In genomic region chr9:76884823-76885222, GRCh38 we compare ENCODE assay signal across 17 cellular contexts. TPM values are rescaled to one million over a fixed set of nuclear protein-coding genes. Genes with fewer than 3 reads are reported as not detected.
DNase-seq lines count a peak whose midpoint lies in the region; ATAC-seq, FAIRE-seq and TF ChIP-seq lines count a peak whose summit lies in the region.
"Had no signal": no experiment of that assay in that cellular context is flagged by ENCODE, and none has a peak within 500 bp of the region (broad histone marks: within the 10 kb centered on the region; RNA-seq: fewer than 3 reads in every experiment).

No MANE protein-coding gene starts in this region.

- H3K4me3 ChIP-seq in H1 (ENCODE audit: extremely low read depth in 1 of 4, insufficient read depth in 2 of 4, low read depth in 3 of 4, low read length in 4 of 4) (no peak overlapping the region), rectal smooth muscle tissue (ENCODE audit: low read length) (no peak overlapping the region)
- H3K4me3 ChIP-seq: BLaER1 treated with 17β-estradiol and CSF1 and Interleukin-3, amounts not matched to agents 10 nM and 100 nM had no signal

- no peaks in the 10 kb centered on the region for H3K27me3 Mint-ChIP-seq in activated T-helper 1 cell treated with anti-CD3 and anti-CD28 coated beads, Interleukin-12 subunit alpha, Interleukin-12 subunit beta, Interleukin-2, Interleukin-4 antibody, amounts not matched to agents 30 ng/mL and 10 ng/mL and 1 ng/mL, durations not matched to agents 14 hours and 24 hours and 36 hours (ENCODE audit: insufficient read depth)
- H3K27me3 Mint-ChIP-seq: CD4-positive, CD25-positive, alpha-beta regulatory T cell had no signal

- no peak for TF ChIP-seq RAD21 in H1 (IDR thresholded peaks at IDR 0.05 in 1 of 2, conservative IDR thresholded peaks at IDR 0.05 in 1 of 2; ENCODE audit: low read depth in 2 of 2, low read length in 2 of 2)

- peaks cover 0 to 10% (median 5%) of the 10 kb centered on the region in 4 experiments; a peak in 4 of 7 replicates for H3K4me1 ChIP-seq in H1 (replicated peaks in 1 of 4; ENCODE audit: control insufficient read depth in 3 of 4, insufficient read depth in 4 of 4, low read length in 3 of 4)
- H3K4me1 ChIP-seq in rectal smooth muscle tissue (ENCODE audit: control insufficient read depth, insufficient read depth, low read length), result peaks cover 22% of the 10 kb centered on the region

- H3K56ac ChIP-seq in H1 (replicated peaks; ENCODE audit: insufficient read length, low read depth, low read length), result no peak overlapping the region

- TF ChIP-seq EP300 in H1 (IDR thresholded peaks at IDR 0.05; ENCODE audit: borderline replicate concordance in 1 of 2, low read depth in 2 of 2, low read length in 2 of 2), result no peak

- no peaks in the 10 kb centered on the region for H3K79me2 ChIP-seq in H1 (ENCODE audit: control insufficient read depth in 1 of 2, insufficient read depth in 2 of 2, low read length in 2 of 2)

- no peaks in the 10 kb centered on the region for H3K23me2 ChIP-seq in H1 (ENCODE audit: low read depth, low read length)

- no peaks in the 10 kb centered on the region for H4K20me1 ChIP-seq in H1 (replicated peaks in 1 of 2; ENCODE audit: control insufficient read depth in 1 of 2, insufficient read depth in 2 of 2, low read length in 2 of 2)
- H4K20me1 ChIP-seq: BLaER1 treated with 17β-estradiol and CSF1 and Interleukin-3, amounts not matched to agents 10 nM and 100 nM had no signal

- H3K9me3 Mint-ChIP-seq in activated T-helper 1 cell treated with anti-CD3 and anti-CD28 coated beads, Interleukin-12 subunit alpha, Interleukin-12 subunit beta, Interleukin-2, Interleukin-4 antibody, amounts not matched to agents 30 ng/mL and 10 ng/mL and 1 ng/mL, durations not matched to agents 14 hours and 24 hours and 36 hours, result no peaks in the 10 kb centered on the region

- H3K23ac ChIP-seq in H1 (ENCODE audit: insufficient read length), result no peak overlapping the region

- no peak overlapping the region for H4K5ac ChIP-seq in H1 (ENCODE audit: insufficient read length, low read depth, low read length)

- H3K79me1 ChIP-seq in H1 (ENCODE audit: low read depth, low read length), result no peaks in the 10 kb centered on the region

- no peaks in the 10 kb centered on the region for H3K36me3 Mint-ChIP-seq in activated T-helper 1 cell treated with anti-CD3 and anti-CD28 coated beads, Interleukin-12 subunit alpha, Interleukin-12 subunit beta, Interleukin-2, Interleukin-4 antibody, amounts not matched to agents 30 ng/mL and 10 ng/mL and 1 ng/mL, durations not matched to agents 14 hours and 24 hours and 36 hours (ENCODE audit: low read depth)
- H3K36me3 Mint-ChIP-seq: CD4-positive, CD25-positive, alpha-beta regulatory T cell had no signal

- H4K8ac ChIP-seq in H1 (ENCODE audit: extremely low read depth, insufficient read depth, low read length), result no peak overlapping the region

- 92% methylated on average over 1 of the region's 1 CpG; no CpG with 5 or more reads in 1 of the 2 experiments for WGBS in H1 (ENCODE audit: extremely low coverage in 1 of 2, insufficient coverage in 1 of 2, insufficient read length in 1 of 2, insufficient replicate concordance in 2 of 2, low coverage in 1 of 2, low lambda C conversion rate in 2 of 2, missing lambda C conversion rate in 1 of 2), 2 experiments

- H2AK5ac ChIP-seq in H1 (ENCODE audit: low read depth, low read length), result no peak overlapping the region

- peak; percentile 42 for FAIRE-seq in GM19239 (lab: Jason Lieb, UNC)
- FAIRE-seq in H1 (lab: Jason Lieb, UNC), result no peak
- FAIRE-seq: GM18507, H54, HepG2, HTR-8/SVneo had no signal

- POLR2A ChIA-PET in H1 (lab: Charles Lee; ENCODE audit: partially characterized antibody), result no interaction called here

- no peak overlapping the region for H3K4me2 ChIP-seq in H1 (ENCODE audit: insufficient read depth in 1 of 2, low read depth in 2 of 2, low read length in 2 of 2)
- H3K4me2 ChIP-seq: BLaER1 treated with 17β-estradiol and CSF1 and Interleukin-3, amounts not matched to agents 10 nM and 100 nM had no signal

- H3K4me3 Mint-ChIP-seq in activated T-helper 1 cell treated with anti-CD3 and anti-CD28 coated beads, Interleukin-12 subunit alpha, Interleukin-12 subunit beta, Interleukin-2, Interleukin-4 antibody, amounts not matched to agents 30 ng/mL and 10 ng/mL and 1 ng/mL, durations not matched to agents 14 hours and 24 hours and 36 hours, result no peak overlapping the region
- H3K4me3 Mint-ChIP-seq: CD4-positive, CD25-positive, alpha-beta regulatory T cell had no signal

- H3K36me3 ChIP-seq in H1 (ENCODE audit: control insufficient read depth in 2 of 4, insufficient read depth in 4 of 4, low read length in 3 of 4) (no peaks in the 10 kb centered on the region), rectal smooth muscle tissue (ENCODE audit: control insufficient read depth, insufficient read depth, low read length) (no peaks in the 10 kb centered on the region)
- H3K36me3 ChIP-seq: BLaER1 treated with 17β-estradiol and CSF1 and Interleukin-3, amounts not matched to agents 10 nM and 100 nM had no signal

- H2BK120ac ChIP-seq in H1 (replicated peaks; ENCODE audit: low read depth, low read length), result no peak overlapping the region

- no peak overlapping the region for H2BK5ac ChIP-seq in H1 (ENCODE audit: low read depth, low read length)

- no peak overlapping the region for H3K27ac Mint-ChIP-seq in activated T-helper 1 cell treated with anti-CD3 and anti-CD28 coated beads, Interleukin-12 subunit alpha, Interleukin-12 subunit beta, Interleukin-2, Interleukin-4 antibody, amounts not matched to agents 30 ng/mL and 10 ng/mL and 1 ng/mL, durations not matched to agents 14 hours and 24 hours and 36 hours
- H3K27ac Mint-ChIP-seq: CD4-positive, CD25-positive, alpha-beta regulatory T cell had no signal

- H3K14ac ChIP-seq in H1 (ENCODE audit: insufficient read length), result no peak overlapping the region

- no peak for TF ChIP-seq POLR2A in H1 (IDR thresholded peaks at IDR 0.05; ENCODE audit: control extremely low read depth in 1 of 2, low read depth in 2 of 2, low read length in 2 of 2)

- no peak overlapping the region for H3K18ac ChIP-seq in H1 (ENCODE audit: extremely low read depth, low read length)

- H3K4ac ChIP-seq in H1 (replicated peaks; ENCODE audit: insufficient read length, low read depth, low read length), result no peak overlapping the region

- no peak for TF ChIP-seq CTCF in H1 (IDR thresholded peaks at IDR 0.05; ENCODE audit: control extremely low read depth in 1 of 3, insufficient read depth in 1 of 3, low read depth in 1 of 3, low read length in 3 of 3)

- no peaks in the 10 kb centered on the region for H3K27me3 ChIP-seq in H1 (replicated peaks in 1 of 4; ENCODE audit: control insufficient read depth in 3 of 4, extremely low read depth in 1 of 4, insufficient read depth in 3 of 4, low read length in 3 of 4)
- no peaks in the 10 kb centered on the region for H3K27me3 ChIP-seq in rectal smooth muscle tissue (ENCODE audit: control insufficient read depth, insufficient read depth, low read length)
- H3K27me3 ChIP-seq: BLaER1 treated with 17β-estradiol and CSF1 and Interleukin-3, amounts not matched to agents 10 nM and 100 nM had no signal

- H3K9ac ChIP-seq in H1 (replicated peaks in 1 of 4; ENCODE audit: extremely low read depth in 1 of 4, low read depth in 3 of 4, low read length in 3 of 4) (no peak overlapping the region), rectal smooth muscle tissue (ENCODE audit: low read length) (no peak overlapping the region)
- H3K9ac ChIP-seq: BLaER1 treated with 17β-estradiol and CSF1 and Interleukin-3, amounts not matched to agents 10 nM and 100 nM had no signal

- CTCF ChIA-PET in H1 (lab: Charles Lee; ENCODE audit: partially characterized antibody), result interaction anchor here (0.6 to 1.1 kb wide), 2 partner anchors 75 to 551 kb away, joined by 3 read pairs; no protein-coding TSS in a partner anchor

- H3K4me1 Mint-ChIP-seq in activated T-helper 1 cell treated with anti-CD3 and anti-CD28 coated beads, Interleukin-12 subunit alpha, Interleukin-12 subunit beta, Interleukin-2, Interleukin-4 antibody, amounts not matched to agents 30 ng/mL and 10 ng/mL and 1 ng/mL, durations not matched to agents 14 hours and 24 hours and 36 hours (ENCODE audit: low read depth), result no peaks in the 10 kb centered on the region
- H3K4me1 Mint-ChIP-seq: CD4-positive, CD25-positive, alpha-beta regulatory T cell had no signal

- no peak overlapping the region for H2BK12ac ChIP-seq in H1 (ENCODE audit: low read depth, low read length)

- H2BK20ac ChIP-seq in H1 (ENCODE audit: low read length), result 0 out of 2 replicates have a peak overlapping the region, but pooled peaks have one; percentile 1

- H2BK15ac ChIP-seq in H1 (ENCODE audit: low read length), result no peak overlapping the region

- H4K91ac ChIP-seq in H1 (replicated peaks; ENCODE audit: insufficient read length, low read length), result no peak overlapping the region

- H3K9me3 ChIP-seq in H1 (ENCODE audit: insufficient read depth in 2 of 2, low read depth in 1 of 2, low read length in 1 of 2), result no peaks in the 10 kb centered on the region
- H3K9me3 ChIP-seq: BLaER1 treated with 17β-estradiol and CSF1 and Interleukin-3, amounts not matched to agents 10 nM and 100 nM had no signal

- H3K27ac ChIP-seq in H1 (ENCODE audit: low read depth, low read length) (no peak overlapping the region), rectal smooth muscle tissue (ENCODE audit: low read depth, low read length) (peak overlapping the region; percentile 28)
- H3K27ac ChIP-seq: BLaER1 treated with 17β-estradiol and CSF1 and Interleukin-3, amounts not matched to agents 10 nM and 100 nM had no signal

- no peak overlapping the region for H2AFZ ChIP-seq in H1 (ENCODE audit: low read length)

- ATAC-seq in left colon, result peak; percentile 59
- ATAC-seq in HG02870 (IDR thresholded peaks at IDR 0.05; ENCODE audit: unreplicated experiment), result no peak
- ATAC-seq: HCT116, HepG2 had no signal

- DNase-seq in GM19239 (ENCODE audit: insufficient read length, low spot score), result no peak
- no peak for DNase-seq in H1 (ENCODE audit: low read depth in 1 of 2, low spot score in 2 of 2)
- DNase-seq in left colon, result no peak
- DNase-seq in activated CD4-positive, CD25-positive, alpha-beta regulatory T cell treated with anti-CD3 and anti-CD28 coated beads, Interleukin-2, amount 50 U/mL, for 72 hours, result no peak
- no peak for DNase-seq in DMS114 treated with DMSO at 0.1 percent for 48 hours (lab: John Stamatoyannopoulos, UW; ENCODE audit: unreplicated experiment)
- DNase-seq in activated T-helper 1 cell treated with anti-CD3 and anti-CD28 coated beads, Interleukin-12 subunit alpha, Interleukin-12 subunit beta, Interleukin-2, Interleukin-4 antibody, amounts not matched to agents 30 ng/mL and 10 ng/mL and 1 ng/mL, durations not matched to agents 14 hours and 24 hours and 36 hours (ENCODE audit: low spot score), result no peak
- DNase-seq: 8988T; ACHN; CD4-positive, CD25-positive, alpha-beta regulatory T cell had no signal

- intact Hi-C loops in left colon (cut with DNase I, micrococcal nuclease), result no loop called here
- intact Hi-C loops in activated T-helper 1 cell treated with anti-CD3 and anti-CD28 coated beads, Interleukin-12 subunit alpha, Interleukin-12 subunit beta, Interleukin-2, Interleukin-4 antibody, amounts not matched to agents 30 ng/mL and 10 ng/mL and 1 ng/mL, durations not matched to agents 14 hours and 24 hours and 36 hours (cut with micrococcal nuclease), result no loop called here

RNA-seq across cellular contexts. Expression of gene PRUNE2, which starts 21.1 kb away (rescaled TPM):
- total RNA-seq in H1 (2021; fragmentation: NEBNext Ultra II Directional; extraction: Animal tissue kit (Norgen Biotek cat#: 25700)), result 13.2 and 13.3 TPM in 2 replicates
- polyA plus RNA-seq in H1 (2011; rRNA removed), result 3.2 and 5.5 TPM in 2 replicates
- polyA plus RNA-seq in H1 (2011; cell fraction: cytosol; rRNA removed), result 4.0 TPM
- 4.1 TPM for polyA plus RNA-seq in H1 (2011; cell fraction: nucleus; rRNA removed)
- polyA plus RNA-seq in H1 (2012, experiment 1 of 2), result 5.2 to 9.6 TPM (median 7.2 TPM) in 4 replicates
- 0.63 TPM for polyA plus RNA-seq in H1 (2012, experiment 2 of 2)
- polyA plus RNA-seq in H1 (2013, experiment 1 of 2), result 5.3 TPM
- polyA plus RNA-seq in H1 (2013, experiment 2 of 2), result 5.6 TPM
- 9.7 and 21.7 TPM in 2 replicates for polyA minus RNA-seq in H1 (2011; rRNA and poly(A)+ RNA removed)
- polyA minus RNA-seq in H1 (2011; cell fraction: cytosol; rRNA and poly(A)+ RNA removed), result 9.1 TPM
- 22.5 TPM for polyA minus RNA-seq in H1 (2011; cell fraction: nucleus; rRNA and poly(A)+ RNA removed)
- 10 to 100 TPM; 33.6 to 80.5 TPM for total RNA-seq in left colon
- 0.27 and 0.57 TPM in 2 replicates for total RNA-seq in activated T-helper 1 cell treated with anti-CD3 and anti-CD28 coated beads, Interleukin-12 subunit alpha, Interleukin-12 subunit beta, Interleukin-2, Interleukin-4 antibody, amounts not matched to agents 30 ng/mL and 10 ng/mL and 1 ng/mL, durations not matched to agents 14 hours and 24 hours and 36 hours
- total RNA-seq: CD4-positive, CD25-positive, alpha-beta regulatory T cell had no signal
- polyA plus RNA-seq: HepG2 had no signal
